1 cellular context compared by ENCODE assay signal in the genomic region with DNA sequence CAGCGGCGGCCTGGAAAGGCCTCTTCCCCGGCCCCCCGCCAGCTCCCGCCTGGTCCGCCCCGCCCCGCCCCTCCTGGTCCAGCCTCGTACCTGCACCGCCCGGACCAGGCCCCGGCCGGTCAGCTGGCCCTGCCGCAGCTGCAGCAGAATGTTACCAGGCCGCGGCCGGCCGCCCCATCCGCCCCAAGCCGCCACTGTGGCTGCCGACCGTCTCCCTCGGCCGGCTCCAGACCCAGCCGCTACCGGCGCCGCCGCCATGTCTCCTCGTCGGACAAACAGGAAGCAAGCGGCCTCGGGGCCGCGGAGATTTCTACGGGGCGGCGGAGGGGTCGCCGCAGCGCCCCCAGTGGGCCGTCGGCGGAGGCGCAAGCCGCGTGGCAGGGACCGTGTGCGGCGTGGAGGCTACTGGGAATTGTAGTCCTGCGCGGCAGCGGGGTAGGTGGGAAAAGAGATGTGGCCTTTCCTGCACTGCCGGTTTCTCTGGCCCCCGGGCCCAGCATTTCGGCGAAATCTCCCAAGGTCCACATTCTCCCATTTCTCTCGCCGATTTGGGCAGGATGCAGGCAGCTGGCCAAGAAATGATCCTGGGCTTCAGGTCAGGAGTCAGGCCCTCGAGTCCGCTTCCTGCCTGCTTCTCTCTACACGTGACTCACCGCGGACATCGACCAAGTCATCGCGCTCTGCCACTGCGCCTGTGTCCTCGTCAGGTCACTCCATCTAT.
A peak's percentile ranks its signal among the peaks of the same experiment; 100 is the strongest.
TF ChIP-seq lines count a peak whose summit lies in the region.

A gene with protein sequence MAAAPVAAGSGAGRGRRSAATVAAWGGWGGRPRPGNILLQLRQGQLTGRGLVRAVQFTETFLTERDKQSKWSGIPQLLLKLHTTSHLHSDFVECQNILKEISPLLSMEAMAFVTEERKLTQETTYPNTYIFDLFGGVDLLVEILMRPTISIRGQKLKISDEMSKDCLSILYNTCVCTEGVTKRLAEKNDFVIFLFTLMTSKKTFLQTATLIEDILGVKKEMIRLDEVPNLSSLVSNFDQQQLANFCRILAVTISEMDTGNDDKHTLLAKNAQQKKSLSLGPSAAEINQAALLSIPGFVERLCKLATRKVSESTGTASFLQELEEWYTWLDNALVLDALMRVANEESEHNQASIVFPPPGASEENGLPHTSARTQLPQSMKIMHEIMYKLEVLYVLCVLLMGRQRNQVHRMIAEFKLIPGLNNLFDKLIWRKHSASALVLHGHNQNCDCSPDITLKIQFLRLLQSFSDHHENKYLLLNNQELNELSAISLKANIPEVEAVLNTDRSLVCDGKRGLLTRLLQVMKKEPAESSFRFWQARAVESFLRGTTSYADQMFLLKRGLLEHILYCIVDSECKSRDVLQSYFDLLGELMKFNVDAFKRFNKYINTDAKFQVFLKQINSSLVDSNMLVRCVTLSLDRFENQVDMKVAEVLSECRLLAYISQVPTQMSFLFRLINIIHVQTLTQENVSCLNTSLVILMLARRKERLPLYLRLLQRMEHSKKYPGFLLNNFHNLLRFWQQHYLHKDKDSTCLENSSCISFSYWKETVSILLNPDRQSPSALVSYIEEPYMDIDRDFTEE (minus strand): TSS at position 284 of the 721 bp plus-strand sequence. CDS start 26 bp downstream, at position 258.

TF ChIP-seq in HepG2, 621 proteins besides CTCF, POLR2A, EP300 and RAD21 (continued from another document and continues in another):
- peak; percentile 42 for TF ChIP-seq NFYB (CRISPR knock-in tag; IDR thresholded peaks at IDR 0.05)
- TF ChIP-seq ZNF513 (CRISPR knock-in tag; conservative IDR thresholded peaks at IDR 0.05), result peak; percentile 71; the same call in 1 of the 2 replicates
- no peak for TF ChIP-seq PRMT3 (CRISPR knock-in tag; IDR thresholded peaks at IDR 0.05; ENCODE audit: borderline replicate concordance, low read depth)
- TF ChIP-seq, protein P1, sequence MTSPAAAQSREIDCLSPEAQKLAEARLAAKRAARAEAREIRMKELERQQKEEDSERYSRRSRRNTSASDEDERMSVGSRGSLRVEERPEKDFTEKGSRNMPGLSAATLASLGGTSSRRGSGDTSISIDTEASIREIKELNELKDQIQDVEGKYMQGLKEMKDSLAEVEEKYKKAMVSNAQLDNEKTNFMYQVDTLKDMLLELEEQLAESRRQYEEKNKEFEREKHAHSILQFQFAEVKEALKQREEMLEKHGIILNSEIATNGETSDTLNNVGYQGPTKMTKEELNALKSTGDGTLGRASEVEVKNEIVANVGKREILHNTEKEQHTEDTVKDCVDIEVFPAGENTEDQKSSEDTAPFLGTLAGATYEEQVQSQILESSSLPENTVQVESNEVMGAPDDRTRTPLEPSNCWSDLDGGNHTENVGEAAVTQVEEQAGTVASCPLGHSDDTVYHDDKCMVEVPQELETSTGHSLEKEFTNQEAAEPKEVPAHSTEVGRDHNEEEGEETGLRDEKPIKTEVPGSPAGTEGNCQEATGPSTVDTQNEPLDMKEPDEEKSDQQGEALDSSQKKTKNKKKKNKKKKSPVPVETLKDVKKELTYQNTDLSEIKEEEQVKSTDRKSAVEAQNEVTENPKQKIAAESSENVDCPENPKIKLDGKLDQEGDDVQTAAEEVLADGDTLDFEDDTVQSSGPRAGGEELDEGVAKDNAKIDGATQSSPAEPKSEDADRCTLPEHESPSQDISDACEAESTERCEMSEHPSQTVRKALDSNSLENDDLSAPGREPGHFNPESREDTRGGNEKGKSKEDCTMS (CRISPR knock-in tag; conservative IDR thresholded peaks at IDR 0.05), result no peak
- TF ChIP-seq REPIN1 (CRISPR knock-in tag; IDR thresholded peaks at IDR 0.05; ENCODE audit: borderline replicate concordance, low read depth), result peak; percentile 93
- TF ChIP-seq RXRA (CRISPR knock-in tag; IDR thresholded peaks at IDR 0.05), result peak; percentile 91
- 0 out of 2 replicates have a peak, but pooled peaks have one; percentile 39 for TF ChIP-seq ZFP1 (CRISPR knock-in tag; IDR thresholded peaks at IDR 0.05)
- TF ChIP-seq HHEX (CRISPR knock-in tag; IDR thresholded peaks at IDR 0.05), result no peak
- TF ChIP-seq TAF1 (CRISPR knock-in tag; IDR thresholded peaks at IDR 0.05), result peak; percentile 94
- no peak for TF ChIP-seq PAF1 (CRISPR knock-in tag; IDR thresholded peaks at IDR 0.05)
- TF ChIP-seq PRDM15 (CRISPR knock-in tag; IDR thresholded peaks at IDR 0.05), result peak; percentile 74; the same call in 1 of the 2 replicates
- peak; percentile 99 for TF ChIP-seq ZNF235 (CRISPR knock-in tag; IDR thresholded peaks at IDR 0.05; ENCODE audit: borderline replicate concordance)
- TF ChIP-seq, protein P2, sequence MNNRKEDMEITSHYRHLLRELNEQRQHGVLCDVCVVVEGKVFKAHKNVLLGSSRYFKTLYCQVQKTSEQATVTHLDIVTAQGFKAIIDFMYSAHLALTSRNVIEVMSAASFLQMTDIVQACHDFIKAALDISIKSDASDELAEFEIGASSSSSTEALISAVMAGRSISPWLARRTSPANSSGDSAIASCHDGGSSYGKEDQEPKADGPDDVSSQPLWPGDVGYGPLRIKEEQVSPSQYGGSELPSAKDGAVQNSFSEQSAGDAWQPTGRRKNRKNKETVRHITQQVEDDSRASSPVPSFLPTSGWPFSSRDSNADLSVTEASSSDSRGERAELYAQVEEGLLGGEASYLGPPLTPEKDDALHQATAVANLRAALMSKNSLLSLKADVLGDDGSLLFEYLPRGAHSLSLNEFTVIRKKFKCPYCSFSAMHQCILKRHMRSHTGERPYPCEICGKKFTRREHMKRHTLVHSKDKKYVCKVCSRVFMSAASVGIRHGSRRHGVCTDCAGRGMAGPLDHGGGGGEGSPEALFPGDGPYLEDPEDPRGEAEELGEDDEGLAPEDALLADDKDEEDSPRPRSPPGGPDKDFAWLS (CRISPR knock-in tag; IDR thresholded peaks at IDR 0.05; ENCODE audit: borderline replicate concordance), result no peak; the same call in 1 of the 2 replicates
- TF ChIP-seq NFE2L1 (CRISPR knock-in tag; IDR thresholded peaks at IDR 0.05; ENCODE audit: borderline replicate concordance), result no peak; the same call in 1 of the 2 replicates
- TF ChIP-seq, protein P3, sequence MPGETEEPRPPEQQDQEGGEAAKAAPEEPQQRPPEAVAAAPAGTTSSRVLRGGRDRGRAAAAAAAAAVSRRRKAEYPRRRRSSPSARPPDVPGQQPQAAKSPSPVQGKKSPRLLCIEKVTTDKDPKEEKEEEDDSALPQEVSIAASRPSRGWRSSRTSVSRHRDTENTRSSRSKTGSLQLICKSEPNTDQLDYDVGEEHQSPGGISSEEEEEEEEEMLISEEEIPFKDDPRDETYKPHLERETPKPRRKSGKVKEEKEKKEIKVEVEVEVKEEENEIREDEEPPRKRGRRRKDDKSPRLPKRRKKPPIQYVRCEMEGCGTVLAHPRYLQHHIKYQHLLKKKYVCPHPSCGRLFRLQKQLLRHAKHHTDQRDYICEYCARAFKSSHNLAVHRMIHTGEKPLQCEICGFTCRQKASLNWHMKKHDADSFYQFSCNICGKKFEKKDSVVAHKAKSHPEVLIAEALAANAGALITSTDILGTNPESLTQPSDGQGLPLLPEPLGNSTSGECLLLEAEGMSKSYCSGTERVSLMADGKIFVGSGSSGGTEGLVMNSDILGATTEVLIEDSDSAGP (CRISPR knock-in tag; IDR thresholded peaks at IDR 0.05; ENCODE audit: borderline replicate concordance), result peak; percentile 96
- TF ChIP-seq, protein P4, sequence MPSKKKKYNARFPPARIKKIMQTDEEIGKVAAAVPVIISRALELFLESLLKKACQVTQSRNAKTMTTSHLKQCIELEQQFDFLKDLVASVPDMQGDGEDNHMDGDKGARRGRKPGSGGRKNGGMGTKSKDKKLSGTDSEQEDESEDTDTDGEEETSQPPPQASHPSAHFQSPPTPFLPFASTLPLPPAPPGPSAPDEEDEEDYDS (CRISPR knock-in tag; IDR thresholded peaks at IDR 0.05), result peak; percentile 90
- TF ChIP-seq, protein P5, sequence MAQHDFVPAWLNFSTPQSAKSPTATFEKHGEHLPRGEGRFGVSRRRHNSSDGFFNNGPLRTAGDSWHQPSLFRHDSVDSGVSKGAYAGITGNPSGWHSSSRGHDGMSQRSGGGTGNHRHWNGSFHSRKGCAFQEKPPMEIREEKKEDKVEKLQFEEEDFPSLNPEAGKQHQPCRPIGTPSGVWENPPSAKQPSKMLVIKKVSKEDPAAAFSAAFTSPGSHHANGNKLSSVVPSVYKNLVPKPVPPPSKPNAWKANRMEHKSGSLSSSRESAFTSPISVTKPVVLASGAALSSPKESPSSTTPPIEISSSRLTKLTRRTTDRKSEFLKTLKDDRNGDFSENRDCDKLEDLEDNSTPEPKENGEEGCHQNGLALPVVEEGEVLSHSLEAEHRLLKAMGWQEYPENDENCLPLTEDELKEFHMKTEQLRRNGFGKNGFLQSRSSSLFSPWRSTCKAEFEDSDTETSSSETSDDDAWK (CRISPR knock-in tag; IDR thresholded peaks at IDR 0.05), result no peak
- no peak for TF ChIP-seq ZNF10 (CRISPR knock-in tag; IDR thresholded peaks at IDR 0.05; ENCODE audit: borderline replicate concordance, low read depth)
- TF ChIP-seq PHF8 (CRISPR knock-in tag; IDR thresholded peaks at IDR 0.05), result peak; percentile 99
- peak; percentile 64 for TF ChIP-seq FOSL1 (CRISPR knock-in tag; IDR thresholded peaks at IDR 0.05; ENCODE audit: borderline replicate concordance)
- TF ChIP-seq SMARCE1 (IDR thresholded peaks at IDR 0.05; ENCODE audit: borderline replicate concordance), result no peak
- peak; percentile 47 for TF ChIP-seq CBX1 (IDR thresholded peaks at IDR 0.05; ENCODE audit: low read depth)
- TF ChIP-seq, protein P6, sequence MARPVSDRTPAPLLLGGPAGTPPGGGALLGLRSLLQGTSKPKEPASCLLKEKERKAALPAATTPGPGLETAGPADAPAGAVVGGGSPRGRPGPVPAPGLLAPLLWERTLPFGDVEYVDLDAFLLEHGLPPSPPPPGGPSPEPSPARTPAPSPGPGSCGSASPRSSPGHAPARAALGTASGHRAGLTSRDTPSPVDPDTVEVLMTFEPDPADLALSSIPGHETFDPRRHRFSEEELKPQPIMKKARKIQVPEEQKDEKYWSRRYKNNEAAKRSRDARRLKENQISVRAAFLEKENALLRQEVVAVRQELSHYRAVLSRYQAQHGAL (CRISPR knock-in tag; IDR thresholded peaks at IDR 0.05; ENCODE audit: not compliant biosample characterization), result peak; percentile 78
- no peak for TF ChIP-seq ZFP62 (CRISPR knock-in tag; IDR thresholded peaks at IDR 0.05)
- TF ChIP-seq MIER3 (CRISPR knock-in tag; IDR thresholded peaks at IDR 0.05; ENCODE audit: borderline replicate concordance), result peak; percentile 86; the same call in 1 of the 2 replicates
